In genomic region chr7:101065162-101065561, GRCh38 we compare ENCODE assay signal across 6 cellular contexts. TPM values are rescaled to one million over a fixed set of nuclear protein-coding genes. Genes with fewer than 3 reads are reported as not detected.
"Had no signal": no experiment of that assay in that cellular context is flagged by ENCODE, and none has a peak within 500 bp of the region (broad histone marks: within the 10 kb centered on the region; RNA-seq: fewer than 3 reads in every experiment).

No MANE protein-coding gene starts in this region.

RNA-seq across cellular contexts. Expression of gene MUC17, which starts 45.3 kb away (rescaled TPM):
- total RNA-seq: H1, H9, HFFc6, HT1080, IMR-90 had no signal
- polyA plus RNA-seq: GM23338 had no signal
